ENCODE assay signal across 12 cellular contexts in the genomic region with DNA sequence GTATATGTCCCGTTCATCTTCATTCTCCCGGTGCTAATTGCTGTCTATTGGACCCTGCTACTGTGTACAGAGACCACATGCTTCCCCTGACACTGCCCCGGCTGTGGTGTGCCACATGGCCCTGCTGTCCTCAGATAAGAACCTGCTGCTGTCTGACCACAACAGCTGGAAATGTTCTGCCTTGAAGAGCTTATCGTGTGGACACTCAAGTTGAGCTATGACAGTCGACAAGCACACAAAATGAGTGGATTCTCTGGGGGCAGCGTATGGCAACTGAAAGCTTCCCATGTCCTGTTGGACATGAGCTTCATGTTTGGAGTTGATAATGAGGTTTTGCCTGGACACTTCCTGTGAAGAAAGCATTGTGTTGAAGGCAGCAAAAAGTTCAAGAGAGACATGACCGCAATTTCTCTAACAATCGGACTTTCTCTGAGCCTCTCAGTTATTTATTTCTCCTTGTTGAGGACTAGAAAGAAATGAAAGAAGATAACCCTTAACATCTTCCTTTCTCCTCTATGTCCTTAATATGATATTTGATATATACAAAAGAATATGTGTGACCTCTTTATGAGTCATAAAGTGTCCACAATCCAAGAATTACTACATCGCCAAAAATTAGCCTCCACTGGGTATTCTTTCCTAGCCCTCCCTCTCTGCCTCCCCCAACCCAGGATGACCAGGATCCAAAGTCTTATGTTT.
A peak's percentile ranks its signal among the peaks of the same experiment; 100 is the strongest.
DNase-seq lines count a peak whose midpoint lies in the region; ATAC-seq and TF ChIP-seq lines count a peak whose summit lies in the region.
"Had no signal": no experiment of that assay in that cellular context is flagged by ENCODE, and none has a peak within 500 bp of the region (broad histone marks: within the 10 kb centered on the region; RNA-seq: fewer than 3 reads in every experiment).

No MANE protein-coding gene starts in this region.

- peak; percentile 14 for DNase-seq in BE2C
- peak; percentile 19 for DNase-seq in M059J (ENCODE audit: low read depth)
- DNase-seq in choroid plexus epithelial cell (ENCODE audit: low read depth) = peak; percentile 53
- DNase-seq in mucosa of descending colon = peak in 1 of 3 donors; percentile 27
- no peak for DNase-seq in C1 segment of cervical spinal cord (lab: John Stamatoyannopoulos, UW)
- DNase-seq in stimulated activated CD4-positive, alpha-beta T cell treated with anti-CD3 and anti-CD28 coated beads, Interleukin-4, amount 100 ng/mL, for 24 hours = no peak
- DNase-seq in HK-2 (ENCODE audit: unreplicated experiment) = no peak
- DNase-seq: foreskin keratinocyte, RPMI8226 had no signal

- no peaks in the 10 kb centered on the region for H3K27me3 ChIP-seq in BE2C
- H3K27me3 ChIP-seq: foreskin keratinocyte, neutrophil had no signal

- H3K4me1 ChIP-seq in BE2C (no peaks in the 10 kb centered on the region), mucosa of descending colon (ENCODE audit: low read depth) (no peaks in the 10 kb centered on the region)
- H3K4me1 ChIP-seq: foreskin keratinocyte had no signal

- H3K36me3 ChIP-seq in BE2C (no peaks in the 10 kb centered on the region), mucosa of descending colon (ENCODE audit: low read depth) (no peaks in the 10 kb centered on the region)
- H3K36me3 ChIP-seq: neutrophil had no signal

- intact Hi-C loops in mucosa of descending colon (cut with DNase I, micrococcal nuclease) = no loop called here

- H3K4me3 ChIP-seq in BE2C (ENCODE audit: low read depth, low read length) (no peak overlapping the region), choroid plexus epithelial cell (ENCODE audit: low read depth, low read length) (no peak overlapping the region), mucosa of descending colon (no peak overlapping the region)

- no peak for TF ChIP-seq CTCF in BE2C (IDR thresholded peaks at IDR 0.05; ENCODE audit: low read depth, low read length)
- no peak for TF ChIP-seq CTCF in choroid plexus epithelial cell (conservative IDR thresholded peaks at IDR 0.05; ENCODE audit: low read depth, low read length)
- TF ChIP-seq CTCF in mucosa of descending colon (IDR thresholded peaks at IDR 0.05) = no peak

- no peaks in the 10 kb centered on the region for H3K9me3 ChIP-seq in BE2C
- H3K9me3 ChIP-seq in mucosa of descending colon = no peaks in the 10 kb centered on the region
- H3K9me3 ChIP-seq: neutrophil had no signal

- ATAC-seq in mucosa of descending colon (peak; percentile 19), HG03135 (IDR thresholded peaks at IDR 0.05; ENCODE audit: unreplicated experiment) (no peak)
- ATAC-seq: activated naive CD4-positive, alpha-beta T cell treated with anti-CD3 and anti-CD28 coated beads, Interleukin-2, amount 50 U/mL, for 72 hours; foreskin keratinocyte had no signal

Comparison
In these comparisons a context has a peak if more than half of its experiments do, and no peak if none do; other contexts are left out.
1. DNase-seq: peak in BE2C (single experiment), M059J (single experiment) and choroid plexus epithelial cell (single experiment); none in C1 segment of cervical spinal cord (0 of 14), stimulated activated CD4-positive, alpha-beta T cell treated with anti-CD3 and anti-CD28 coated beads, Interleukin-4, amount 100 ng/mL, for 24 hours (single experiment) and HK-2 (single experiment).